In the genomic region with DNA sequence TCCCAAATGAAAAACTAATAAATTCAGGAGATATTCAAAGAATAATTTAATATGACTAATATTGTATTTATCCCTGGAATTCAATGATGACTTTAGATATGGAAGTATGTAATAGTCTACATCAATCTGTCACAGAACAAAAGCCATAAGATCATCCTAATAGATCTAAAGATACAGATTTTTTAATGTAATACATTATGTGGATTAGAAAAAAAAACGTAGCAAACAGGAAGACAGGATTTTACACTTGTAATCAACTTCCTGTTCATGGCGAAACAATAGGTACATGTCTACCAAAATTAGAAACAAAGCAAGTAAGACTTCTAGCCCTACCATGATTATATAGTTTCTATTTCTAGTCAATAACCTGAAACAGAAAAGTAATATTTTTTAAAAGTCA, we compare ENCODE assay signal across 34 cellular contexts.
"Had no signal": no experiment of that assay in that cellular context is flagged by ENCODE, and none has a peak within 500 bp of the region (broad histone marks: within the 10 kb centered on the region; RNA-seq: fewer than 3 reads in every experiment).

No MANE protein-coding gene starts in this region.

- DNase-seq: activated CD4-positive, alpha-beta memory T cell treated with anti-CD3 and anti-CD28 coated beads for 36 hours; activated CD4-positive, alpha-beta T cell treated with anti-CD3 and anti-CD28 coated beads for 36 hours; activated CD4-positive, alpha-beta T cell treated with anti-CD3 and anti-CD28 coated beads, Interleukin-2, amount 10 ng/mL, durations not matched to agents 7 days and 5 days; activated CD8-positive, alpha-beta memory T cell treated with anti-CD3 and anti-CD28 coated beads, Interleukin-2, amount 50 U/mL, for 4 hours; activated effector memory CD4-positive, alpha-beta T cell treated with Interleukin-2 at 50 U/mL for 16 hours; activated naive CD4-positive, alpha-beta T cell treated with anti-CD3 and anti-CD28 coated beads, Interleukin-2, amount 10 ng/mL, durations not matched to agents 7 days and 5 days; activated naive CD8-positive, alpha-beta T cell treated with anti-CD3 and anti-CD28 coated beads, Interleukin-2, amount 50 U/mL, for 24 hours; activated T-cell treated with anti-CD3 and anti-CD28 coated beads for 4 hours; activated T-cell treated with anti-CD3 and anti-CD28 coated beads, Interleukin-2, amount 50 U/mL, for 4 hours; anterior cingulate cortex; central memory CD4-positive, alpha-beta T cell; Karpas-422; KBM-7; NCI-H1048; NCI-H1105 treated with DMSO at 0.1 percent for 48 hours; NCI-H1436; NCI-H1694; NCI-H1930; NCI-H2081 treated with DMSO at 0.1 percent for 48 hours; NCI-H345; NCI-H524 treated with DMSO at 0.1 percent for 48 hours; PC-3; Peyer's patch; RPMI8226; SHP77 treated with DMSO at 0.1 percent for 48 hours; SK-N-SH had no signal

- H3K4me2 ChIP-seq: SK-N-SH had no signal

- H3K4me3 Mint-ChIP-seq: activated CD4-positive, alpha-beta memory T cell treated with anti-CD3 and anti-CD28 coated beads for 36 hours; activated CD4-positive, alpha-beta T cell treated with anti-CD3 and anti-CD28 coated beads for 36 hours; activated CD4-positive, alpha-beta T cell treated with anti-CD3 and anti-CD28 coated beads, Interleukin-2, amount 10 ng/mL, durations not matched to agents 7 days and 5 days; activated naive CD4-positive, alpha-beta T cell treated with anti-CD3 and anti-CD28 coated beads, Interleukin-2, amount 10 ng/mL, durations not matched to agents 7 days and 5 days; activated naive CD8-positive, alpha-beta T cell; activated naive CD8-positive, alpha-beta T cell treated with anti-CD3 and anti-CD28 coated beads, Interleukin-2, amount 50 U/mL, for 24 hours; activated T-cell treated with anti-CD3 and anti-CD28 coated beads, Interleukin-2, amount 50 U/mL, for 4 hours; activated T-helper 1 cell treated with anti-CD3 and anti-CD28 coated beads, Interleukin-12 subunit alpha, Interleukin-12 subunit beta, Interleukin-2, Interleukin-4 antibody, amounts not matched to agents 30 ng/mL and 10 ng/mL and 1 ng/mL, durations not matched to agents 14 hours and 24 hours and 36 hours; brain; T-helper 1 cell treated with Interleukin-12 subunit alpha and Interleukin-12 subunit beta and Interleukin-4 antibody, amounts not matched to agents 30 μg/mL and 1 μg/mL, for 36 hours; T-helper 2 cell treated with Interferon-gamma antibody and Interleukin-4, amounts not matched to agents 5 μg/mL and 100 μg/mL, for 36 hours; WTC11 had no signal

- H3K9me3 Mint-ChIP-seq: activated CD4-positive, alpha-beta memory T cell treated with anti-CD3 and anti-CD28 coated beads for 36 hours; activated naive CD4-positive, alpha-beta T cell treated with anti-CD3 and anti-CD28 coated beads, Interleukin-2, amount 10 ng/mL, durations not matched to agents 7 days and 5 days; activated T-cell treated with anti-CD3 and anti-CD28 coated beads, Interleukin-2, amount 50 U/mL, for 4 hours; activated T-helper 1 cell treated with anti-CD3 and anti-CD28 coated beads, Interleukin-12 subunit alpha, Interleukin-12 subunit beta, Interleukin-2, Interleukin-4 antibody, amounts not matched to agents 30 ng/mL and 10 ng/mL and 1 ng/mL, durations not matched to agents 14 hours and 24 hours and 36 hours; T-helper 1 cell treated with Interleukin-12 subunit alpha and Interleukin-12 subunit beta and Interleukin-4 antibody, amounts not matched to agents 30 μg/mL and 1 μg/mL, for 36 hours; T-helper 2 cell treated with Interferon-gamma antibody and Interleukin-4, amounts not matched to agents 5 μg/mL and 100 μg/mL, for 36 hours had no signal

- H3K27ac Mint-ChIP-seq: activated CD4-positive, alpha-beta memory T cell treated with anti-CD3 and anti-CD28 coated beads for 36 hours; activated CD4-positive, alpha-beta T cell treated with anti-CD3 and anti-CD28 coated beads for 36 hours; activated CD4-positive, alpha-beta T cell treated with anti-CD3 and anti-CD28 coated beads, Interleukin-2, amount 10 ng/mL, durations not matched to agents 7 days and 5 days; activated naive CD4-positive, alpha-beta T cell treated with anti-CD3 and anti-CD28 coated beads, Interleukin-2, amount 10 ng/mL, durations not matched to agents 7 days and 5 days; activated naive CD8-positive, alpha-beta T cell; activated naive CD8-positive, alpha-beta T cell treated with anti-CD3 and anti-CD28 coated beads, Interleukin-2, amount 50 U/mL, for 24 hours; activated T-helper 1 cell treated with anti-CD3 and anti-CD28 coated beads, Interleukin-12 subunit alpha, Interleukin-12 subunit beta, Interleukin-2, Interleukin-4 antibody, amounts not matched to agents 30 ng/mL and 10 ng/mL and 1 ng/mL, durations not matched to agents 14 hours and 24 hours and 36 hours; brain; T-helper 1 cell treated with Interleukin-12 subunit alpha and Interleukin-12 subunit beta and Interleukin-4 antibody, amounts not matched to agents 30 μg/mL and 1 μg/mL, for 36 hours; T-helper 2 cell treated with Interferon-gamma antibody and Interleukin-4, amounts not matched to agents 5 μg/mL and 100 μg/mL, for 36 hours; WTC11 had no signal

- H3K27me3 ChIP-seq: Peyer's patch, SJSA1 had no signal

- H3K9me2 ChIP-seq: SK-N-SH had no signal

- H3K36me3 Mint-ChIP-seq: activated CD4-positive, alpha-beta memory T cell treated with anti-CD3 and anti-CD28 coated beads for 36 hours; activated naive CD4-positive, alpha-beta T cell treated with anti-CD3 and anti-CD28 coated beads, Interleukin-2, amount 10 ng/mL, durations not matched to agents 7 days and 5 days; activated naive CD8-positive, alpha-beta T cell; brain had no signal

- ATAC-seq: activated CD4-positive, alpha-beta T cell treated with anti-CD3 and anti-CD28 coated beads for 36 hours; activated CD4-positive, CD25-positive, alpha-beta regulatory T cell treated with anti-CD3 and anti-CD28 coated beads, Interleukin-2, amount 50 U/mL, for 24 hours; activated naive CD8-positive, alpha-beta T cell treated with anti-CD3 and anti-CD28 coated beads, Interleukin-2, amount 50 U/mL, for 24 hours; activated T-cell treated with anti-CD3 and anti-CD28 coated beads, Interleukin-2, amount 50 U/mL, for 4 hours; PC-3; WTC11 had no signal

- H3K9me3 ChIP-seq: Peyer's patch, SJSA1, SK-N-SH had no signal

- H3K4me1 Mint-ChIP-seq: activated CD4-positive, alpha-beta T cell treated with anti-CD3 and anti-CD28 coated beads for 36 hours; activated naive CD4-positive, alpha-beta T cell treated with anti-CD3 and anti-CD28 coated beads, Interleukin-2, amount 10 ng/mL, durations not matched to agents 7 days and 5 days; activated naive CD8-positive, alpha-beta T cell treated with anti-CD3 and anti-CD28 coated beads, Interleukin-2, amount 50 U/mL, for 24 hours had no signal

- H3K4me3 ChIP-seq: Peyer's patch, SJSA1 had no signal

- H3K27me3 Mint-ChIP-seq: activated CD4-positive, alpha-beta T cell treated with anti-CD3 and anti-CD28 coated beads, Interleukin-2, amount 10 ng/mL, durations not matched to agents 7 days and 5 days; brain had no signal

- H3K36me3 ChIP-seq: Peyer's patch, SJSA1 had no signal

- H3K27ac ChIP-seq: Peyer's patch, SJSA1 had no signal

- H3K9ac ChIP-seq: SK-N-SH had no signal

- H3K4me1 ChIP-seq: Peyer's patch had no signal
